ENCODE assay signal across 1 cellular context in genomic region chr20:62989201-62989601, GRCh38.
TF ChIP-seq lines count a peak whose summit lies in the region.

No MANE protein-coding gene starts in this region.

TF ChIP-seq in H1, 55 proteins besides CTCF, POLR2A, EP300 and RAD21:
- TF ChIP-seq MAFK (IDR thresholded peaks at IDR 0.05; ENCODE audit: low read depth, low read length) = no peak
- no peak for TF ChIP-seq E2F6 (IDR thresholded peaks at IDR 0.05)
- no peak for TF ChIP-seq POLR2AphosphoS5 (IDR thresholded peaks at IDR 0.05; ENCODE audit: low read depth, low read length)
- no peak for TF ChIP-seq NRF1 (IDR thresholded peaks at IDR 0.05; ENCODE audit: low read depth, low read length)
- TF ChIP-seq ASH2L (IDR thresholded peaks at IDR 0.05; ENCODE audit: low read length) = no peak
- no peak for TF ChIP-seq CBX8 (IDR thresholded peaks at IDR 0.05; ENCODE audit: borderline replicate concordance, low read depth, low read length)
- no peak for TF ChIP-seq SAP30 (IDR thresholded peaks at IDR 0.05; ENCODE audit: insufficient read depth, insufficient replicate concordance, low read length)
- TF ChIP-seq POU5F1 (IDR thresholded peaks at IDR 0.05; ENCODE audit: low read depth, low read length) = no peak
- TF ChIP-seq TBP (IDR thresholded peaks at IDR 0.05; ENCODE audit: low read depth, low read length) = no peak
- no peak for TF ChIP-seq CTBP2 (IDR thresholded peaks at IDR 0.05; ENCODE audit: borderline replicate concordance, insufficient read depth, insufficient read length, low read length)
- TF ChIP-seq HDAC6 (IDR thresholded peaks at IDR 0.05; ENCODE audit: low read depth, low read length) = no peak
- TF ChIP-seq TAF7 (optimal IDR thresholded peaks at IDR 0.05; ENCODE audit: borderline replicate concordance, low read depth, low read length) = no peak
- TF ChIP-seq RNF2 (IDR thresholded peaks at IDR 0.05; ENCODE audit: borderline replicate concordance, low read depth, low read length, missing control alignments, poor library complexity, severe bottlenecking) = no peak
- no peak for TF ChIP-seq PHF8 (conservative IDR thresholded peaks at IDR 0.05; ENCODE audit: low read depth, low read length)
